ENCODE assay signal across 20 cellular contexts in the genomic region with DNA sequence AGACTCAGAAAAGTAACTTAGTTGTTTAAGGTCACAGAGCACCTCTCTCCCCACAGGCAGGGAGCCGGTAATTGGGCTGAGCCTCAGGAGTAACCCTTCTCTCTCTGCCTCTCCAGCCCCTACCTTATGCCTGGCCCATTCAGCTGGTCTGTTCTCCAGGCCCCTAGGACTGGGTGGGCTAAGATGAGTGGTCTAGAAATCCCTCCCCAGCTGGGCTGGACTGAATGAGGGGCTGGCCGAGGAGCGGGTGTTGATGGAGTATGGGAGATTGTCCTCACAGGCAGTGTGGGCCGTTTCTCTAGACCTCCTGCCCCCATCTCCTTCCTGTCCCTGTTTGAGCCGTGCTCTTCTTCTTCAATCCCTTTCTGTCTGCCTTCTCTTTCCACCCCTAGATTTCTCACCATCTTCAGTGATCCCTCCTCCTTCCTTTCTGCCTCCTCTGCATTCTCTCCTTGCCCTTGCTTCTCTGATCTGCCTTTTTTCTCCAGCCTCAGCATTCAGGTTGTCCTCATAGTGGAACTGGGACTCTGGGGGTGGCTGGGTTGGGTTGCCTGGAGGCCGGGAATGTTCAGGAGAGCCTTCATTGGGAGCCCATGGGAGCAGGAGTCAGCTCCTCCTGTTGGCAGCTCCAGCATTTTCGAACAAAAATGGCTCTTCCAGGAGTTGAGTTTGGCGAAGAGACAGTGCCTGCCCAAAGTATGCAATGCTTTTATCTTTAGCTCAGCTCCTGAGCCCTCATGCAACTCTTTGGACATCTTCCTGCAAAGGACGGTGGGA. TPM values are rescaled to one million over a fixed set of nuclear protein-coding genes. Genes with fewer than 3 reads are reported as not detected.
A peak's percentile ranks its signal among the peaks of the same experiment; 100 is the strongest.
DNase-seq lines count a peak whose midpoint lies in the region; ATAC-seq and TF ChIP-seq lines count a peak whose summit lies in the region.
"Had no signal": no experiment of that assay in that cellular context is flagged by ENCODE, and none has a peak within 500 bp of the region (broad histone marks: within the 10 kb centered on the region; RNA-seq: fewer than 3 reads in every experiment).

No MANE protein-coding gene starts in this region.

- H3K4me3 ChIP-seq in heart right ventricle (no peak overlapping the region), fibroblast of the aortic adventitia (ENCODE audit: low read depth, low read length) (no peak overlapping the region), ovary (no peak overlapping the region)
- H3K4me3 ChIP-seq: HAP-1, hepatocyte, mucosa of descending colon had no signal

- no peak for TF ChIP-seq POLR2A in ovary (IDR thresholded peaks at IDR 0.05)

- intact Hi-C loops in heart right ventricle (cut with DNase I) (no loop called here), Right ventricle myocardium superior (cut with DNase I) (no loop called here), ovary (cut with DNase I) (no loop called here), sciatic nerve (cut with DNase I) (no loop called here)

- H3K4me1 ChIP-seq in heart right ventricle (peaks cover 20 to 93% (median 58%) of the 10 kb centered on the region in 9 donors), ovary (ENCODE audit: insufficient read depth) (peaks cover 52% of the 10 kb centered on the region)

- no peaks in the 10 kb centered on the region for H3K36me3 ChIP-seq in heart right ventricle
- H3K36me3 ChIP-seq in ovary, result no peaks in the 10 kb centered on the region
- H3K36me3 ChIP-seq: HAP-1 had no signal

- H3K27me3 ChIP-seq in heart right ventricle, result no peaks in the 10 kb centered on the region
- no peaks in the 10 kb centered on the region for H3K27me3 ChIP-seq in ovary
- H3K27me3 ChIP-seq: hepatocyte had no signal

- H3K27ac ChIP-seq in heart right ventricle (peak overlapping the region in 6 of 10 donors; percentile 23 to 70 (median 55)), ovary (peak overlapping the region; percentile 52 to 95)
- H3K27ac ChIP-seq: hepatocyte had no signal

- DNase-seq in heart right ventricle (no peak), Right ventricle myocardium superior (no peak), fibroblast of the aortic adventitia (ENCODE audit: low read depth) (no peak), ovary (peak in 2 of 5 donors; percentile 26 to 37), NCI-H1417 treated with DMSO at 0.1 percent for 48 hours (lab: John Stamatoyannopoulos, UW) (no peak), sciatic nerve (ENCODE audit: low spot score) (no peak), NCI-H2171 treated with DMSO at 0.1 percent for 48 hours (lab: John Stamatoyannopoulos, UW) (no peak), left lobe of liver (ENCODE audit: low spot score) (no peak)
- DNase-seq: activated CD4-positive, alpha-beta T cell treated with anti-CD3 and anti-CD28 coated beads, Interleukin-2, amount 10 ng/mL, durations not matched to agents 24 days and 14 days; activated naive CD4-positive, alpha-beta T cell treated with anti-CD3 and anti-CD28 coated beads, Interleukin-2, amount 10 ng/mL, durations not matched to agents 7 days and 5 days; effector CD4-positive, alpha-beta T cell; KBM-7; NCI-H1048; NCI-H774; PC-3; SK-N-SH; stimulated activated naive B cell treated with anti-CD40 and anti-IgM and Interleukin-4, amounts not matched to agents 10 μg/mL and 1 μg/mL and 100 μg/mL, for 72 hours had no signal

- no peak for ATAC-seq in heart right ventricle
- no peak for ATAC-seq in Right ventricle myocardium superior (ENCODE audit: poor library complexity)
- ATAC-seq in sciatic nerve, result no peak
- ATAC-seq in left lobe of liver, result no peak
- ATAC-seq: mucosa of descending colon; PC-3; stimulated activated naive B cell treated with anti-CD40 and anti-IgM and Interleukin-4, amounts not matched to agents 10 μg/mL and 1 μg/mL and 100 μg/mL, for 72 hours had no signal

- TF ChIP-seq CTCF in heart right ventricle (IDR thresholded peaks at IDR 0.05), result no peak
- peak; percentile 4 for TF ChIP-seq CTCF in fibroblast of the aortic adventitia (IDR thresholded peaks at IDR 0.05; ENCODE audit: insufficient read depth, low read length)
- no peak for TF ChIP-seq CTCF in ovary (IDR thresholded peaks at IDR 0.05)

- TF ChIP-seq EP300 in ovary (IDR thresholded peaks at IDR 0.05), result no peak

- 58 to 60% methylated on average over 9 of the region's 9 CpGs for WGBS in heart right ventricle, 2 donors
- WGBS in ovary, 3 donors, result 39 to 55% (median 42%) methylated on average over 9 of the region's 9 CpGs

- H3K9me3 ChIP-seq in heart right ventricle, result no peaks in the 10 kb centered on the region
- no peaks in the 10 kb centered on the region for H3K9me3 ChIP-seq in ovary
- H3K9me3 ChIP-seq: HAP-1, mucosa of descending colon, SK-N-SH had no signal

RNA-seq across cellular contexts. Expression of gene ST3GAL4, which starts 7.6 kb away (rescaled TPM):
- total RNA-seq in heart right ventricle (10 to 100 TPM; 24.8 to 51.0 (median 43.4) TPM), Right ventricle myocardium superior (36.5 TPM), fibroblast of the aortic adventitia (ENCODE audit: low replicate concordance) (9.6 and 25.4 TPM in 2 replicates), ovary (100 to 1,000 TPM in 4 of 7 donors, 10 to 100 TPM in 3; 75.8 to 300 (median 135) TPM), sciatic nerve (72.4 TPM), left lobe of liver (7.3 TPM)
- polyA plus RNA-seq in heart right ventricle (10 to 100 TPM; 96.2 to 98.2 TPM), ovary (100 to 1,000 TPM; 117 to 120 TPM)

RNA-seq across cellular contexts. Expression of gene DCPS, which starts 59.2 kb away (rescaled TPM):
- total RNA-seq in heart right ventricle, result 10 to 100 TPM in 6 of 10 donors, 1 to 10 TPM in 4; 6.5 to 17.3 (median 10.6) TPM
- 10 to 100 TPM in 1 of 2 donors, 1 to 10 TPM in 1; 8.8 to 17.1 TPM for polyA plus RNA-seq in heart right ventricle
- total RNA-seq in Right ventricle myocardium superior, result 10.7 TPM
- total RNA-seq in fibroblast of the aortic adventitia (ENCODE audit: low replicate concordance), result 4.3 and 11.4 TPM in 2 replicates
- total RNA-seq in ovary, result 10 to 100 TPM in 6 of 7 donors, 1 to 10 TPM in 1; 6.6 to 17.2 (median 13.5) TPM
- 10 to 100 TPM; 12.4 to 17.2 TPM for polyA plus RNA-seq in ovary
- total RNA-seq in sciatic nerve, result 12.1 TPM
- 14.5 TPM for total RNA-seq in left lobe of liver
